Comparison of ENCODE assay signal across 24 cellular contexts in genomic region chr7:132767378-132767777, GRCh38.
"Had no signal": no experiment of that assay in that cellular context is flagged by ENCODE, and none has a peak within 500 bp of the region (broad histone marks: within the 10 kb centered on the region; RNA-seq: fewer than 3 reads in every experiment).

No MANE protein-coding gene starts in this region.

- H3K9me3 ChIP-seq: pancreas, prostate gland, vagina had no signal

- H3K27ac ChIP-seq: heart right ventricle, hepatocyte, pancreas, prostate gland, sigmoid colon, spleen, tibial nerve, vagina had no signal

- FAIRE-seq: keratinocyte, pancreas, small intestine had no signal

- ATAC-seq: heart right ventricle; left cardiac atrium; left lobe of liver; mucosa of descending colon; naive thymus-derived CD4-positive, alpha-beta T cell; pancreas; right cardiac atrium; stimulated activated memory B cell treated with anti-CD40 and anti-IgM and Interleukin-4, amounts not matched to agents 10 μg/mL and 1 μg/mL and 100 μg/mL, for 72 hours; stimulated activated naive CD8-positive, alpha-beta T cell treated with anti-CD3 and anti-CD28 coated beads, Interleukin-15, amount 100 ng/mL, for 72 hours had no signal

- DNase-seq: heart right ventricle; kidney glomerular epithelial cell; left cardiac atrium; midbrain; mucosa of descending colon; naive thymus-derived CD4-positive, alpha-beta T cell; pancreas; posterior cingulate gyrus; retina; right cardiac atrium; sigmoid colon; small intestine; spleen; stimulated activated CD4-positive, alpha-beta T cell treated with anti-CD3 and anti-CD28 coated beads, Interleukin-4, amount 100 ng/mL, for 24 hours; stimulated activated naive CD4-positive, alpha-beta T cell treated with Interleukin-2 at 50 U/mL for 16 hours; stimulated activated naive CD8-positive, alpha-beta T cell treated with anti-CD3 and anti-CD28 coated beads, Interleukin-15, amount 100 ng/mL, for 72 hours; substantia nigra had no signal

- H3K27me3 ChIP-seq: heart right ventricle, hepatocyte, pancreas, sigmoid colon, spleen, tibial nerve, vagina had no signal

- H3K4me3 ChIP-seq: heart right ventricle, hepatocyte, mucosa of descending colon, pancreas, prostate gland, sigmoid colon, spleen, tibial nerve, vagina had no signal

- H3K4me2 ChIP-seq: hepatocyte had no signal

- H2AFZ ChIP-seq: hepatocyte had no signal

- H3K36me3 ChIP-seq: heart right ventricle, pancreas, prostate gland, sigmoid colon, spleen, tibial nerve, vagina had no signal

- H3K4me1 ChIP-seq: heart right ventricle, pancreas, prostate gland, sigmoid colon, tibial nerve, vagina had no signal

- H3K79me2 ChIP-seq: hepatocyte had no signal
